In genomic region chr18:28080876-28081300, GRCh38 we compare ENCODE assay signal across 19 cellular contexts.
DNase-seq lines count a peak whose midpoint lies in the region; ATAC-seq and TF ChIP-seq lines count a peak whose summit lies in the region.
"Had no signal": no experiment of that assay in that cellular context is flagged by ENCODE, and none has a peak within 500 bp of the region (broad histone marks: within the 10 kb centered on the region; RNA-seq: fewer than 3 reads in every experiment).

No MANE protein-coding gene starts in this region.

- H3K4me3 Mint-ChIP-seq in T-cell = no peak overlapping the region
- H3K4me3 Mint-ChIP-seq: activated B cell treated with CpG ODN at 0.5 μM for 24 hours; activated CD8-positive, alpha-beta T cell treated with anti-CD3 and anti-CD28 coated beads for 36 hours; activated T-cell treated with anti-CD3 and anti-CD28 coated beads, Interleukin-2, amount 50 U/mL, for 4 hours; CD8-positive, alpha-beta T cell; naive thymus-derived CD4-positive, alpha-beta T cell had no signal

- CTCF ChIA-PET in T-cell (lab: Charles Lee) = interaction anchor here in 1 of 2 donors (0.5 kb wide), 1 partner anchor 827 kb away, joined by 5 read pairs; no protein-coding TSS in a partner anchor
- CTCF ChIA-PET in RWPE1 (lab: Yijun Ruan, JAX) = no interaction called here

- DNase-seq in RPMI8226 (peak; percentile 68), kidney tubule cell (ENCODE audit: low spot score) (peak; percentile 94), T-cell (no peak), GM13977 (ENCODE audit: low spot score) (no peak), RWPE1 (ENCODE audit: low spot score) (no peak), NCI-H1694 (lab: John Stamatoyannopoulos, UW) (no peak)
- DNase-seq: activated B cell treated with CpG ODN at 0.5 μM for 24 hours; activated CD8-positive, alpha-beta T cell treated with anti-CD3 and anti-CD28 coated beads for 36 hours; activated T-cell treated with anti-CD3 and anti-CD28 coated beads, Interleukin-2, amount 50 U/mL, for 4 hours; CD8-positive, alpha-beta T cell; naive thymus-derived CD4-positive, alpha-beta T cell; NCI-H2029 treated with DMSO at 0.1 percent for 48 hours; NCI-H510A; SHP77; T-helper 2 cell had no signal

- no peaks in the 10 kb centered on the region for H3K27me3 Mint-ChIP-seq in T-cell
- H3K27me3 Mint-ChIP-seq: activated B cell treated with CpG ODN at 0.5 μM for 24 hours; activated CD8-positive, alpha-beta T cell treated with anti-CD3 and anti-CD28 coated beads for 36 hours; naive thymus-derived CD4-positive, alpha-beta T cell had no signal

- POLR2A ChIA-PET in T-cell (lab: Charles Lee) = no interaction called here
- POLR2A ChIA-PET in RWPE1 (lab: Yijun Ruan, JAX; ENCODE audit: low non-redundant PET) = no interaction called here

- no peaks in the 10 kb centered on the region for H3K36me3 Mint-ChIP-seq in T-cell
- H3K36me3 Mint-ChIP-seq: activated naive CD4-positive, alpha-beta T cell treated with anti-CD3 and anti-CD28 coated beads, Interleukin-2, amount 50 U/mL, for 72 hours; CD8-positive, alpha-beta T cell; naive thymus-derived CD4-positive, alpha-beta T cell had no signal

- in situ Hi-C loops in GM13977 (cut with MboI; ENCODE audit: low pct_unique_long_range_greater_than_20kb, low sequenced_read_pairs, unreplicated experiment) = no loop called here

- TF ChIP-seq CTCF in GM13977 (IDR thresholded peaks at IDR 0.05; ENCODE audit: extremely low read depth, insufficient read depth, missing control alignments) = no peak
- no peak for TF ChIP-seq CTCF in RWPE1 (conservative IDR thresholded peaks at IDR 0.05; ENCODE audit: low read depth)

- no peak overlapping the region for H3K27ac ChIP-seq in RWPE1
- H3K27ac ChIP-seq: breast epithelium had no signal

- no peak overlapping the region for H3K27ac Mint-ChIP-seq in T-cell
- H3K27ac Mint-ChIP-seq: activated B cell treated with CpG ODN at 0.5 μM for 24 hours; activated CD8-positive, alpha-beta T cell treated with anti-CD3 and anti-CD28 coated beads for 36 hours; activated naive CD4-positive, alpha-beta T cell treated with anti-CD3 and anti-CD28 coated beads, Interleukin-2, amount 50 U/mL, for 72 hours; CD8-positive, alpha-beta T cell; naive thymus-derived CD4-positive, alpha-beta T cell had no signal

- peaks cover 3 to 7% (median 5%) of the 10 kb centered on the region in 3 donors for H3K9me3 Mint-ChIP-seq in T-cell
- H3K9me3 Mint-ChIP-seq: activated CD8-positive, alpha-beta T cell treated with anti-CD3 and anti-CD28 coated beads for 36 hours had no signal

- ATAC-seq in GM18861 (IDR thresholded peaks at IDR 0.05; ENCODE audit: unreplicated experiment) (peak; percentile 59), HG03135 (IDR thresholded peaks at IDR 0.05; ENCODE audit: unreplicated experiment) (peak; percentile 59), T-cell (replicated peaks in 1 of 4) (no peak)
- ATAC-seq: activated CD8-positive, alpha-beta T cell treated with anti-CD3 and anti-CD28 coated beads for 36 hours; activated naive CD4-positive, alpha-beta T cell treated with anti-CD3 and anti-CD28 coated beads, Interleukin-2, amount 50 U/mL, for 72 hours; activated T-cell treated with anti-CD3 and anti-CD28 coated beads, Interleukin-2, amount 50 U/mL, for 4 hours; CD8-positive, alpha-beta T cell; naive thymus-derived CD4-positive, alpha-beta T cell had no signal

- H3K4me1 Mint-ChIP-seq in T-cell = no peaks in the 10 kb centered on the region
- H3K4me1 Mint-ChIP-seq: activated B cell treated with CpG ODN at 0.5 μM for 24 hours; naive thymus-derived CD4-positive, alpha-beta T cell had no signal

Comparison
In these comparisons a context has a peak if more than half of its experiments do, and no peak if none do; other contexts are left out.
1. ATAC-seq: peak in GM18861 (single experiment) and HG03135 (single experiment); none in T-cell (0 of 4).
2. DNase-seq: peak in RPMI8226 (single experiment) and kidney tubule cell (single experiment); none in T-cell (0 of 34), GM13977 (single experiment), RWPE1 (single experiment) and NCI-H1694 (single experiment).